9 cellular contexts compared by ENCODE assay signal in genomic region chr12:101616027-101616494, GRCh38. TPM values are rescaled to one million over a fixed set of nuclear protein-coding genes. Genes with fewer than 3 reads are reported as not detected.
DNase-seq lines count a peak whose midpoint lies in the region; ATAC-seq and TF ChIP-seq lines count a peak whose summit lies in the region.
"Had no signal": no experiment of that assay in that cellular context is flagged by ENCODE, and none has a peak within 500 bp of the region (broad histone marks: within the 10 kb centered on the region; RNA-seq: fewer than 3 reads in every experiment).

No MANE protein-coding gene starts in this region.

- POLR2A ChIA-PET in activated CD4-positive, alpha-beta memory T cell treated with anti-CD3 and anti-CD28 coated beads for 36 hours (lab: Charles Lee), result no interaction called here

- peak; percentile 56 to 94 for TF ChIP-seq EP300 in tibial nerve (IDR thresholded peaks at IDR 0.05)

- H3K4me1 ChIP-seq in adrenal gland (replicated peaks in 1 of 2), result peaks cover 0 to 36% of the 10 kb centered on the region in 2 donors
- peaks cover 0 to 81% (median 27%) of the 10 kb centered on the region in 4 donors for H3K4me1 ChIP-seq in tibial nerve

- peak overlapping the region; percentile 19 to 55 for H3K4me3 Mint-ChIP-seq in activated T-cell treated with anti-CD3 and anti-CD28 coated beads, Interleukin-2, amount 50 U/mL, for 72 hours
- H3K4me3 Mint-ChIP-seq in activated CD4-positive, alpha-beta memory T cell treated with anti-CD3 and anti-CD28 coated beads for 36 hours, result no peak overlapping the region

- no peaks in the 10 kb centered on the region for H3K36me3 ChIP-seq in adrenal gland (replicated peaks in 1 of 2)
- no peaks in the 10 kb centered on the region for H3K36me3 ChIP-seq in tibial nerve
- H3K36me3 ChIP-seq: cardiac muscle cell had no signal

- ATAC-seq in activated T-cell treated with anti-CD3 and anti-CD28 coated beads, Interleukin-2, amount 50 U/mL, for 72 hours (replicated peaks in 1 of 2), result peak in 1 of 2 donors; percentile 60

- no peaks in the 10 kb centered on the region for H3K9me3 ChIP-seq in adrenal gland (replicated peaks in 1 of 3)
- H3K9me3 ChIP-seq in tibial nerve, result no peaks in the 10 kb centered on the region

- TF ChIP-seq CTCF in adrenal gland (IDR thresholded peaks at IDR 0.05), result no peak
- TF ChIP-seq CTCF in tibial nerve (IDR thresholded peaks at IDR 0.05), result no peak

- 10 to 14% (median 11%) methylated on average over 4 of the region's 4 CpGs for WGBS in adrenal gland, 4 donors
- 11 to 18% methylated on average over 4 of the region's 4 CpGs for WGBS in tibial nerve, 2 donors

- intact Hi-C loops in adrenal gland (cut with DNase I), result no loop called here
- intact Hi-C loops in activated CD4-positive, alpha-beta memory T cell treated with anti-CD3 and anti-CD28 coated beads for 36 hours (cut with micrococcal nuclease), result no loop called here

- H3K27me3 ChIP-seq in adrenal gland, result no peaks in the 10 kb centered on the region
- peaks cover 0 to 2% of the 10 kb centered on the region in 2 donors for H3K27me3 ChIP-seq in tibial nerve

- no peaks in the 10 kb centered on the region for H3K36me3 Mint-ChIP-seq in activated T-cell treated with anti-CD3 and anti-CD28 coated beads, Interleukin-2, amount 50 U/mL, for 72 hours (ENCODE audit: insufficient read depth in 2 of 2)
- no peaks in the 10 kb centered on the region for H3K36me3 Mint-ChIP-seq in activated CD4-positive, alpha-beta memory T cell treated with anti-CD3 and anti-CD28 coated beads for 36 hours

- H3K27ac Mint-ChIP-seq in activated T-cell treated with anti-CD3 and anti-CD28 coated beads, Interleukin-2, amount 50 U/mL, for 72 hours, result peak overlapping the region; percentile 40
- no peak overlapping the region for H3K27ac Mint-ChIP-seq in activated CD4-positive, alpha-beta memory T cell treated with anti-CD3 and anti-CD28 coated beads for 36 hours

- H3K27ac ChIP-seq in adrenal gland (peak overlapping the region in 3 of 5 donors; percentile 45 to 73 (median 53)), tibial nerve (peak overlapping the region; percentile 73 to 87 (median 78))
- H3K27ac ChIP-seq: cardiac muscle cell had no signal

- DNase-seq in activated T-cell treated with anti-CD3 and anti-CD28 coated beads, Interleukin-2, amount 50 U/mL, for 72 hours, result peak in 1 of 2 donors; percentile 3
- no peak for DNase-seq in activated T-cell treated with anti-CD3 and anti-CD28 coated beads, Interleukin-2, amount 50 U/mL, for 48 hours
- DNase-seq in adrenal gland (peak in 3 of 7 donors; percentile 6 to 27 (median 10)), left kidney (ENCODE audit: low read depth, low spot score) (peak; percentile 9), tibial nerve (ENCODE audit: low spot score in 2 of 2) (peak in 1 of 2 donors; percentile 54), HuH-7 (ENCODE audit: low spot score) (no peak), erythroblast (lab: John Stamatoyannopoulos, UW) (no peak)
- DNase-seq in activated CD4-positive, alpha-beta memory T cell treated with anti-CD3 and anti-CD28 coated beads for 36 hours, result no peak

- H3K9me3 Mint-ChIP-seq in activated T-cell treated with anti-CD3 and anti-CD28 coated beads, Interleukin-2, amount 50 U/mL, for 72 hours, result no peaks in the 10 kb centered on the region
- H3K9me3 Mint-ChIP-seq in activated CD4-positive, alpha-beta memory T cell treated with anti-CD3 and anti-CD28 coated beads for 36 hours, result no peaks in the 10 kb centered on the region

- H3K4me3 ChIP-seq in adrenal gland (peak overlapping the region in 1 of 4 donors; percentile 29), tibial nerve (peak overlapping the region in 1 of 4 donors; percentile 13)
- H3K4me3 ChIP-seq: cardiac muscle cell had no signal

- TF ChIP-seq POLR2A in adrenal gland (IDR thresholded peaks at IDR 0.05) (no peak), tibial nerve (IDR thresholded peaks at IDR 0.05) (no peak), erythroblast (IDR thresholded peaks at IDR 0.05; ENCODE audit: low read length) (no peak)

- H3K27me3 Mint-ChIP-seq in activated T-cell treated with anti-CD3 and anti-CD28 coated beads, Interleukin-2, amount 50 U/mL, for 72 hours (ENCODE audit: low read depth), result peaks cover 9% of the 10 kb centered on the region
- no peaks in the 10 kb centered on the region for H3K27me3 Mint-ChIP-seq in activated CD4-positive, alpha-beta memory T cell treated with anti-CD3 and anti-CD28 coated beads for 36 hours

- H3K4me1 Mint-ChIP-seq in activated T-cell treated with anti-CD3 and anti-CD28 coated beads, Interleukin-2, amount 50 U/mL, for 72 hours (ENCODE audit: low read depth), result peaks cover 24% of the 10 kb centered on the region
- H3K4me1 Mint-ChIP-seq in activated CD4-positive, alpha-beta memory T cell treated with anti-CD3 and anti-CD28 coated beads for 36 hours (ENCODE audit: low read depth), result peaks cover 9% of the 10 kb centered on the region

- CTCF ChIA-PET in activated CD4-positive, alpha-beta memory T cell treated with anti-CD3 and anti-CD28 coated beads for 36 hours (lab: Charles Lee), result interaction anchor here (0.7 kb wide), 1 partner anchor 11 kb away, joined by 3 read pairs; no protein-coding TSS in a partner anchor

RNA-seq across cellular contexts. Expression of gene MYBPC1, which starts 21.3 kb away (rescaled TPM):
- not detected for total RNA-seq in activated T-cell treated with anti-CD3 and anti-CD28 coated beads, Interleukin-2, amount 50 U/mL, for 72 hours
- 1 to 10 TPM in 2 of 8 donors, under 1 TPM in 2, not detected in 4; 0.14 to 9.3 (median 0.79) TPM for total RNA-seq in adrenal gland
- under 1 TPM in 2 of 3 donors, not detected in 1; 0.37 to 0.66 TPM for polyA plus RNA-seq in adrenal gland
- 1 to 10 TPM in 1 of 4 donors, under 1 TPM in 3; under 0.01 to 1.5 (median 0.60) TPM for total RNA-seq in tibial nerve
- not detected for total RNA-seq in activated CD4-positive, alpha-beta memory T cell treated with anti-CD3 and anti-CD28 coated beads for 36 hours
- total RNA-seq: cardiac muscle cell had no signal
- polyA plus RNA-seq: cardiac muscle cell had no signal
